ENCODE assay signal across 8 cellular contexts in the genomic region with DNA sequence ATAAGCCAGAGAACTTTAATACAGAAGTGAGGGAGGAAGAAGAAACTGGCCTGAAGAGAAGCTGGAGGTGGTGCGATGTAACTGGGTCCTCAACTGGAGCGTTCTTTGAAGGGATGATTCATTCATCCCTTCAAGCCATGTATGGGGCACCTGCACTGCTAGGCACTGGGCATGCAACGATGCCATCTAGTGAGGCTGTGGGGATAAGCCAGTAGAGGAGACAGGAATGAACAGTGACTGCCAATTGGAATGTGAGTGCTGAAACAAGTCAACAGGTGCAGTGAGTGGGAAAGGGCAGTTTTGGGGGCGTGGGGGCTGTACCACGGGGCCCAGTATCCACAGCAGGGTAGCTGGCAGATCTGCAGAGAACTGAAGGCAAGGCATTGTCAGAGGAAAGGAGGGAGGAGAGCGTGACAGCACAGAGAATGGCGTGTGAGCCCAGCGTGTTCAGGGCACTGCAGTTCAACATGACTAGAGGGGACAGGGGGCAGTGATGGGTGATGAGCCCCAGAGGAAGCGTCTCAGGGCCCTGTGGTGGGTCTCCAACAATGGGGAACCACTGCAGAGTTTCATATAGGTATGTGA. TPM values are rescaled to one million over a fixed set of nuclear protein-coding genes. Genes with fewer than 3 reads are reported as not detected.
DNase-seq lines count a peak whose midpoint lies in the region; ATAC-seq and TF ChIP-seq lines count a peak whose summit lies in the region.

No MANE protein-coding gene starts in this region.

- H3K9me2 ChIP-seq in MM.1S (replicated peaks; ENCODE audit: insufficient read depth, low read length), result no peaks in the 10 kb centered on the region

- no peak overlapping the region for H3K9ac ChIP-seq in MM.1S (ENCODE audit: low read length)

- H3K4me3 ChIP-seq in MM.1S (ENCODE audit: low read length) (no peak overlapping the region), right lobe of liver (no peak overlapping the region), HAP-1 (no peak overlapping the region)

- DNase-seq in NCI-H748 (lab: John Stamatoyannopoulos, UW; ENCODE audit: unreplicated experiment) (peak; percentile 12), NCI-H748 treated with DMSO at 0.1 percent for 48 hours (lab: John Stamatoyannopoulos, UW) (no peak), MM.1S (no peak), right lobe of liver (no peak), HAP-1 (ENCODE audit: low spot score in 2 of 2) (no peak)
- DNase-seq in activated CD4-positive, alpha-beta T cell treated with anti-CD3 and anti-CD28 coated beads, Interleukin-2, amount 50 U/mL, for 4 hours, result peak; percentile 12 to 21

- H3K27me3 ChIP-seq in MM.1S (replicated peaks; ENCODE audit: insufficient read depth, low read length), result no peaks in the 10 kb centered on the region
- H3K27me3 ChIP-seq in right lobe of liver, result no peaks in the 10 kb centered on the region
- H3K27me3 ChIP-seq in HAP-1 (ENCODE audit: low read depth), result no peaks in the 10 kb centered on the region

- peaks cover 12% of the 10 kb centered on the region for H3K79me2 ChIP-seq in MM.1S (ENCODE audit: low read length)

- H2AFZ ChIP-seq in MM.1S (ENCODE audit: low read length), result no peak overlapping the region

- H4K20me1 ChIP-seq in MM.1S (ENCODE audit: insufficient read depth, low read length), result no peaks in the 10 kb centered on the region

- in situ Hi-C loops in HAP-1 (cut with MboI; ENCODE audit: low sequenced_read_pairs), result no loop called here

- TF ChIP-seq POLR2A in right lobe of liver (IDR thresholded peaks at IDR 0.05), result no peak

- H3K36me3 ChIP-seq in MM.1S (replicated peaks; ENCODE audit: insufficient read depth, low read length) (no peaks in the 10 kb centered on the region), right lobe of liver (no peaks in the 10 kb centered on the region), HAP-1 (replicated peaks) (0 out of 2 replicates have a peak, but pooled peaks cover 4% of the 10 kb centered on the region)

- peaks cover 7% of the 10 kb centered on the region; the same call in 1 of the 2 replicates for H3F3A ChIP-seq in MM.1S (ENCODE audit: insufficient read depth, low read length)

- WGBS in right lobe of liver (ENCODE audit: insufficient coverage, low coverage, low lambda C conversion rate, missing lambda C conversion rate), result 47% methylated on average over 9 of the region's 9 CpGs

- H3K27ac ChIP-seq in MM.1S (ENCODE audit: low read length), result no peak overlapping the region
- H3K27ac ChIP-seq in right lobe of liver, result no peak overlapping the region

- TF ChIP-seq CTCF in MM.1S (IDR thresholded peaks at IDR 0.05; ENCODE audit: low read length) (peak; percentile 34), right lobe of liver (IDR thresholded peaks at IDR 0.05) (peak in 2 of 4 donors; percentile 24 to 36)

- ATAC-seq in right lobe of liver, result peak in 3 of 4 donors; percentile 12 to 46 (median 30)
- ATAC-seq in GM21447 (IDR thresholded peaks at IDR 0.05; ENCODE audit: unreplicated experiment), result no peak
- no peak for ATAC-seq in GM19397 (IDR thresholded peaks at IDR 0.05; ENCODE audit: unreplicated experiment)

- intact Hi-C loops in right lobe of liver (cut with DNase I), result no loop called here

- H3K9me3 ChIP-seq in MM.1S (replicated peaks; ENCODE audit: insufficient read depth, low read length) (no peaks in the 10 kb centered on the region), right lobe of liver (no peaks in the 10 kb centered on the region), HAP-1 (no peaks in the 10 kb centered on the region)

- H3K4me1 ChIP-seq in MM.1S (ENCODE audit: low read length), result no peaks in the 10 kb centered on the region
- peaks cover 0 to 4% (median 0%) of the 10 kb centered on the region in 4 donors for H3K4me1 ChIP-seq in right lobe of liver
- peaks cover 5% of the 10 kb centered on the region for H3K4me1 ChIP-seq in HAP-1

- no peak overlapping the region for H3K4me2 ChIP-seq in MM.1S (ENCODE audit: low read depth, low read length)

RNA-seq across cellular contexts. Expression of a gene that starts 3.8 kb away (rescaled TPM):
- 1 to 10 TPM in 4 of 6 experiments, under 1 TPM in 2; 0.09 to 2.2 (median 1.2) TPM for total RNA-seq in right lobe of liver

RNA-seq across cellular contexts. Expression of a gene that starts 42.2 kb away (rescaled TPM):
- total RNA-seq in right lobe of liver, result 100 to 1,000 TPM; 164 to 536 (median 471) TPM

Comparison
In these comparisons a context has a peak if more than half of its experiments do, and no peak if none do; other contexts are left out.
1. DNase-seq: peak in NCI-H748 (single experiment) and activated CD4-positive, alpha-beta T cell treated with anti-CD3 and anti-CD28 coated beads, Interleukin-2, amount 50 U/mL, for 4 hours (2 of 2); none in NCI-H748 treated with DMSO at 0.1 percent for 48 hours (single experiment), MM.1S (single experiment), right lobe of liver (0 of 3) and HAP-1 (0 of 2).
2. ATAC-seq: peak in right lobe of liver (3 of 4); none in GM21447 (single experiment) and GM19397 (single experiment).